ENCODE assay signal across 21 cellular contexts in the genomic region with DNA sequence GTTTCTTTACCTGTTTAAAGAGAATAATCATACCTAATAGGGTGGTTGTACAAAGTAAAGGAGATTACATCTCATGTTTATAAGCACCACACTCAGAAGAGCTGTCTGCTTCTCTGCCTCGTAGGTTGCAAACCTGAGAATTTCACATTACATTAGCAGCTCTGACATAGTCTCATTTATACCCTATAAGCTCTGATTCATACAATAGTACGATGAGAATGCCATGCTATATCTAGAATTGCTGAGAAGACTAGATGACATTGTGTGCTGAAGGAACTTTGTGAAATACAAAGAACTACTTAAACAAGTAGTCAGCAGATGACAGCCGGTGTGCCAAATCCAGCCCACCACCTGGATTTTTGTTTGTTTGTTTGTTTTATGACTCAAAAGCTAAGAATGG.
DNase-seq lines count a peak whose midpoint lies in the region; ATAC-seq, FAIRE-seq and TF ChIP-seq lines count a peak whose summit lies in the region.
"Had no signal": no experiment of that assay in that cellular context is flagged by ENCODE, and none has a peak within 500 bp of the region (broad histone marks: within the 10 kb centered on the region; RNA-seq: fewer than 3 reads in every experiment).

No MANE protein-coding gene starts in this region.

- H3K4me3 ChIP-seq in RWPE2 (ENCODE audit: severe bottlenecking) (no peak overlapping the region), endothelial cell of umbilical vein (replicated peaks in 1 of 3; ENCODE audit: insufficient read depth in 1 of 3, low read depth in 1 of 3, low read length in 3 of 3) (no peak overlapping the region), suprapubic skin (no peak overlapping the region)
- H3K4me3 ChIP-seq: GM12878 had no signal

- dilution Hi-C loops in endothelial cell of umbilical vein (cut with MboI; ENCODE audit: extremely low pct_ligation_motif_present, low sequenced_read_pairs), result no loop called here

- intact Hi-C loops in endothelial cell of umbilical vein (cut with micrococcal nuclease), result loop anchor here (5.0 kb wide), 1 partner anchor 107 kb away; no protein-coding TSS in a partner anchor

- H3K4me1 ChIP-seq in RWPE2 (ENCODE audit: insufficient read depth, poor library complexity, severe bottlenecking) (peaks cover 77% of the 10 kb centered on the region), endothelial cell of umbilical vein (ENCODE audit: control insufficient read depth, extremely low read depth, insufficient read depth, low read length) (peaks cover 14% of the 10 kb centered on the region), suprapubic skin (peaks cover 15% of the 10 kb centered on the region)

- peak overlapping the region; percentile 97 for H3K27ac ChIP-seq in RWPE2 (ENCODE audit: poor library complexity, severe bottlenecking)
- no peak overlapping the region for H3K27ac ChIP-seq in endothelial cell of umbilical vein (ENCODE audit: insufficient read depth, low read depth, low read length)
- peak overlapping the region; percentile 50 for H3K27ac ChIP-seq in suprapubic skin
- H3K27ac ChIP-seq: 22Rv1 had no signal

- WGBS in suprapubic skin, result 73% methylated on average over 3 of the region's 3 CpGs

- H3K9me3 ChIP-seq in RWPE2 (ENCODE audit: severe bottlenecking) (no peaks in the 10 kb centered on the region), endothelial cell of umbilical vein (replicated peaks; ENCODE audit: control insufficient read depth, insufficient read depth, low read length) (no peaks in the 10 kb centered on the region), suprapubic skin (no peaks in the 10 kb centered on the region)
- H3K9me3 ChIP-seq: SK-N-SH had no signal

- no TSS peak for BruUV-seq in endothelial cell of umbilical vein (replicated peaks; lab: Mats Ljungman, UMichigan)

- TF ChIP-seq POLR2A in endothelial cell of umbilical vein (IDR thresholded peaks at IDR 0.05; ENCODE audit: low read depth, low read length) (no peak), suprapubic skin (IDR thresholded peaks at IDR 0.05) (no peak)

- H3K27me3 ChIP-seq in RWPE2 (ENCODE audit: insufficient read depth, poor library complexity, severe bottlenecking) (no peaks in the 10 kb centered on the region), endothelial cell of umbilical vein (ENCODE audit: control insufficient read depth in 2 of 2, insufficient read depth in 2 of 2, low read length in 2 of 2) (no peaks in the 10 kb centered on the region), suprapubic skin (no peaks in the 10 kb centered on the region)

- TF ChIP-seq CTCF in RWPE2 (IDR thresholded peaks at IDR 0.05; ENCODE audit: poor library complexity, severe bottlenecking), result no peak
- TF ChIP-seq CTCF in endothelial cell of umbilical vein (IDR thresholded peaks at IDR 0.05; ENCODE audit: extremely low read depth in 1 of 2, insufficient read depth in 1 of 2, low read depth in 1 of 2, low read length in 2 of 2), result no peak
- TF ChIP-seq CTCF in suprapubic skin (IDR thresholded peaks at IDR 0.05), result no peak
- no peak for TF ChIP-seq CTCF in GM10248 (IDR thresholded peaks at IDR 0.05; ENCODE audit: control extremely low read depth, extremely low read depth, low read depth, missing control alignments)

- H3K4me2 ChIP-seq in endothelial cell of umbilical vein (ENCODE audit: insufficient read depth, low read length), result no peak overlapping the region
- H3K4me2 ChIP-seq: SK-N-SH had no signal

- no peak for TF ChIP-seq EP300 in suprapubic skin (IDR thresholded peaks at IDR 0.05)

- FAIRE-seq in endothelial cell of umbilical vein (lab: Jason Lieb, UNC), result no peak
- FAIRE-seq: GM12878, HTR-8/SVneo had no signal

- no peak overlapping the region for H3K9ac ChIP-seq in endothelial cell of umbilical vein (replicated peaks; ENCODE audit: extremely low read depth, insufficient read depth, low read length)
- H3K9ac ChIP-seq: SK-N-SH had no signal

- H3K36me3 ChIP-seq in RWPE2 (ENCODE audit: low read depth), result peaks cover 9% of the 10 kb centered on the region
- no peaks in the 10 kb centered on the region for H3K36me3 ChIP-seq in endothelial cell of umbilical vein (ENCODE audit: control insufficient read depth in 2 of 2, extremely low read depth in 1 of 2, insufficient read depth in 2 of 2, low read length in 2 of 2)
- H3K36me3 ChIP-seq in suprapubic skin, result no peaks in the 10 kb centered on the region

- ATAC-seq in RWPE2 (ENCODE audit: low read depth) (peak; percentile 60), GM21737 (IDR thresholded peaks at IDR 0.05; ENCODE audit: unreplicated experiment) (no peak)
- ATAC-seq: GM12878 had no signal

- POLR2A ChIA-PET in endothelial cell of umbilical vein (lab: Charles Lee), result no interaction called here
- POLR2A ChIA-PET in GM10248 (lab: Yijun Ruan, JAX), result no interaction called here

- no peaks in the 10 kb centered on the region for H3K79me2 ChIP-seq in endothelial cell of umbilical vein (ENCODE audit: control insufficient read depth, insufficient read depth, low read length)

- CTCF ChIA-PET in endothelial cell of umbilical vein (lab: Charles Lee), result interaction anchor here (0.9 to 1.5 kb wide), 2 partner anchors 8 to 97 kb away, joined by 3 to 4 read pairs; no protein-coding TSS in a partner anchor
- CTCF ChIA-PET in GM10248 (lab: Yijun Ruan, JAX), result interaction anchor here (0.8 kb wide), 1 partner anchor 8 kb away, joined by 4 read pairs; no protein-coding TSS in a partner anchor

- no peaks in the 10 kb centered on the region for H3K9me1 ChIP-seq in endothelial cell of umbilical vein (replicated peaks; ENCODE audit: control insufficient read depth, extremely low read depth, insufficient read depth, low read length)

- H2AFZ ChIP-seq in endothelial cell of umbilical vein (ENCODE audit: low read depth, low read length), result no peak overlapping the region

- DNase-seq in DMS53 (lab: John Stamatoyannopoulos, UW) (peak; percentile 0), DMS53 treated with DMSO at 0.1 percent for 48 hours (lab: John Stamatoyannopoulos, UW; ENCODE audit: unreplicated experiment) (no peak), RWPE2 (ENCODE audit: low spot score) (no peak), endothelial cell of umbilical vein (ENCODE audit: low read depth, low spot score) (no peak), suprapubic skin (ENCODE audit: low spot score in 2 of 2) (no peak), GM10248 (ENCODE audit: extremely low spot score) (no peak), amniotic stem cell (lab: John Stamatoyannopoulos, UW) (no peak)
- DNase-seq: AML-193, GF-D8, Karpas-422, MM.1S, NCI-H1092, NCI-H1436 treated with DMSO at 0.1 percent for 48 hours, NCI-H2029 treated with DMSO at 0.1 percent for 48 hours, NCI-H446 treated with DMSO at 0.1 percent for 48 hours, SHP77 treated with DMSO at 0.1 percent for 48 hours, SK-N-SH had no signal

- H4K20me1 ChIP-seq in endothelial cell of umbilical vein (replicated peaks; ENCODE audit: control insufficient read depth, extremely low read depth, insufficient read depth, low read length), result no peaks in the 10 kb centered on the region

TF ChIP-seq in endothelial cell of umbilical vein, 7 proteins besides CTCF, POLR2A, EP300 and RAD21:
- TF ChIP-seq JUN (IDR thresholded peaks at IDR 0.05; ENCODE audit: borderline replicate concordance, insufficient read depth, insufficient read length, low read depth), result no peak
- no peak for TF ChIP-seq GATA2 (IDR thresholded peaks at IDR 0.05; ENCODE audit: insufficient read depth, insufficient read length, low read depth, low read length)
- no peak for TF ChIP-seq MYC (IDR thresholded peaks at IDR 0.05; ENCODE audit: low read depth, low read length)
- TF ChIP-seq FOS (IDR thresholded peaks at IDR 0.05; ENCODE audit: borderline replicate concordance, insufficient read depth, low read length), result peak; percentile 19
- TF ChIP-seq MAX (IDR thresholded peaks at IDR 0.05; ENCODE audit: insufficient read depth, insufficient read length), result no peak
